In the genomic region with DNA sequence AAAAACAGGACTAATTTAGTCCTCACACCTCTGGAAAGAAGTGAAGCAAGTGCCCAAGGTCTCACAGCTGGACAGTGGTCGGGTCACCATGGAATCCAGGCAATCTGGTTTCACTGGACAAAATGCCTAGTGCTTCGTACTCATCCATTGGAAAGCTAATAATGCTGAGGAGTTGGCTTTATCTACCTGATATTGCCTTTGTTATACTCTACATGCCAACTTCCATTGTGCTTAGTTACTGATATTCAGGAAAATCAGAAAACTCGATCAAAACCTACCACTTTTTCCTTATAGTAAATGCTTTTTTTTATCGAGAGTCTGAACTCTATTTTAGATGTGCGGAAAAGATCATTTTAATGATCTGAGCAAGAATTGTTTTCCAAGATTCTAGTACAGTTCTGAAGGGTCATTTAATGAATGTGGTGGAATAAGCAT, we compare ENCODE assay signal across 8 cellular contexts. TPM values are rescaled to one million over a fixed set of nuclear protein-coding genes. Genes with fewer than 3 reads are reported as not detected.
DNase-seq lines count a peak whose midpoint lies in the region; ATAC-seq and TF ChIP-seq lines count a peak whose summit lies in the region.

No MANE protein-coding gene starts in this region.

- no peaks in the 10 kb centered on the region for H3K27me3 ChIP-seq in CD4-positive, alpha-beta memory T cell (ENCODE audit: insufficient read depth, low read length)
- no peaks in the 10 kb centered on the region for H3K27me3 ChIP-seq in HUES6 (ENCODE audit: control insufficient read depth, insufficient read depth, low read length)

- intact Hi-C loops in CD4-positive, alpha-beta memory T cell (cut with micrococcal nuclease): loop anchor here (1.0 to 5.0 kb wide), 6 partner anchors 64 to 1554 kb away; a partner anchor contains a TSS

- POLR2A ChIA-PET in CD4-positive, alpha-beta memory T cell (lab: Charles Lee; ENCODE audit: partially characterized antibody): interaction anchor here (0.7 to 1.7 kb wide), 4 partner anchors 9 to 181 kb away, joined by 3 to 8 read pairs (median 4); a partner anchor contains a TSS

- no peaks in the 10 kb centered on the region for H3K36me3 ChIP-seq in CD4-positive, alpha-beta memory T cell (ENCODE audit: insufficient read depth, low read length)
- no peaks in the 10 kb centered on the region for H3K36me3 ChIP-seq in HUES6 (ENCODE audit: control insufficient read depth, insufficient read depth, low read length)

- peaks cover 0 to 6% of the 10 kb centered on the region in 2 donors for H3K36me3 Mint-ChIP-seq in CD4-positive, alpha-beta memory T cell
- H3K36me3 Mint-ChIP-seq in nephron progenitor cell (ENCODE audit: low read depth): no peaks in the 10 kb centered on the region

- H3K27ac ChIP-seq in CD4-positive, alpha-beta memory T cell (ENCODE audit: low read depth, low read length): peak overlapping the region; percentile 67
- no peak overlapping the region for H3K27ac ChIP-seq in HUES6 (ENCODE audit: low read depth, low read length)

- H3K4me3 Mint-ChIP-seq in CD4-positive, alpha-beta memory T cell: peak overlapping the region; percentile 88 to 96 (median 89)
- peak overlapping the region; percentile 87 for H3K4me3 Mint-ChIP-seq in nephron progenitor cell

- H3K9me3 Mint-ChIP-seq in CD4-positive, alpha-beta memory T cell: no peaks in the 10 kb centered on the region
- H3K9me3 Mint-ChIP-seq in nephron progenitor cell: no peaks in the 10 kb centered on the region

- ATAC-seq in HG03354 (IDR thresholded peaks at IDR 0.05; ENCODE audit: poor library complexity, severe bottlenecking, unreplicated experiment): no peak
- no peak for ATAC-seq in HG02884 (IDR thresholded peaks at IDR 0.05; ENCODE audit: unreplicated experiment)
- no peak for ATAC-seq in HG03521 (IDR thresholded peaks at IDR 0.05; ENCODE audit: unreplicated experiment)

- peaks cover 4 to 13% (median 5%) of the 10 kb centered on the region in 4 donors for H3K4me1 Mint-ChIP-seq in CD4-positive, alpha-beta memory T cell
- peaks cover 6% of the 10 kb centered on the region for H3K4me1 Mint-ChIP-seq in nephron progenitor cell

- H3K9me3 ChIP-seq in CD4-positive, alpha-beta memory T cell (ENCODE audit: control insufficient read depth in 1 of 2, low read length in 2 of 2): no peaks in the 10 kb centered on the region
- H3K9me3 ChIP-seq in HUES6 (ENCODE audit: control insufficient read depth, insufficient read depth, low read depth, low read length): no peaks in the 10 kb centered on the region

- H3K27me3 Mint-ChIP-seq in CD4-positive, alpha-beta memory T cell: peaks cover 4 to 10% of the 10 kb centered on the region in 2 donors
- peaks cover 14% of the 10 kb centered on the region for H3K27me3 Mint-ChIP-seq in nephron progenitor cell (ENCODE audit: low read depth, poor library complexity)

- peaks cover 11% of the 10 kb centered on the region for H3K4me1 ChIP-seq in CD4-positive, alpha-beta memory T cell (ENCODE audit: insufficient read depth, low read length)
- H3K4me1 ChIP-seq in HUES6 (ENCODE audit: control insufficient read depth, insufficient read depth, low read length): 0 out of 2 replicates have a peak, but pooled peaks cover 2% of the 10 kb centered on the region

- peak overlapping the region; percentile 75 to 84 for H3K4me3 ChIP-seq in CD4-positive, alpha-beta memory T cell (ENCODE audit: low read length in 2 of 2)
- H3K4me3 ChIP-seq in HUES6 (ENCODE audit: low read depth, low read length) (peak overlapping the region; percentile 97), choroid plexus epithelial cell (ENCODE audit: low read depth, low read length) (peak overlapping the region; percentile 92)

- no peak for TF ChIP-seq CTCF in choroid plexus epithelial cell (conservative IDR thresholded peaks at IDR 0.05; ENCODE audit: low read depth, low read length)
- no peak for TF ChIP-seq CTCF in nephron progenitor cell (IDR thresholded peaks at IDR 0.05)

- CTCF ChIA-PET in CD4-positive, alpha-beta memory T cell (lab: Charles Lee; ENCODE audit: partially characterized antibody): interaction anchor here (0.7 to 1.6 kb wide), 4 partner anchors 16 to 1462 kb away, joined by 3 to 10 read pairs (median 4); a partner anchor contains a TSS

- H3K9ac ChIP-seq in HUES6 (ENCODE audit: low read length): peak overlapping the region; percentile 76

- DNase-seq in CD4-positive, alpha-beta memory T cell: no peak
- no peak for DNase-seq in choroid plexus epithelial cell (ENCODE audit: low read depth)
- no peak for DNase-seq in nephron progenitor cell
- no peak for DNase-seq in GM19238 (ENCODE audit: insufficient read length, low spot score)

- H3K27ac Mint-ChIP-seq in CD4-positive, alpha-beta memory T cell: peak overlapping the region; percentile 83 to 93 (median 89)
- H3K27ac Mint-ChIP-seq in nephron progenitor cell: peak overlapping the region; percentile 57

RNA-seq across cellular contexts. Expression of a gene that starts 1.0 kb away (rescaled TPM):
- under 1 TPM in 1 of 2 experiments, not detected in 1; 0.25 TPM for total RNA-seq in CD4-positive, alpha-beta memory T cell
- polyA plus RNA-seq in CD4-positive, alpha-beta memory T cell: not detected
